8 cellular contexts compared by ENCODE assay signal in genomic region chr17:41734139-41734948, GRCh38. TPM values are rescaled to one million over a fixed set of nuclear protein-coding genes. Genes with fewer than 3 reads are reported as not detected.
DNase-seq lines count a peak whose midpoint lies in the region; ATAC-seq and TF ChIP-seq lines count a peak whose summit lies in the region.

Gene HAP1, minus strand, starts transcription at chr17:41734643. Its CDS starts 9 bp downstream, at chr17:41734634.

- H3K36me3 Mint-ChIP-seq in activated T-helper 17 cell treated with anti-CD3 and anti-CD28 coated beads, Interleukin-2, amount 50 U/mL, for 72 hours (ENCODE audit: low read depth): no peaks in the 10 kb centered on the region
- no peaks in the 10 kb centered on the region for H3K36me3 Mint-ChIP-seq in natural killer cell

- no peaks in the 10 kb centered on the region for H3K9me3 Mint-ChIP-seq in activated T-helper 17 cell treated with anti-CD3 and anti-CD28 coated beads, Interleukin-2, amount 50 U/mL, for 72 hours
- H3K9me3 Mint-ChIP-seq in natural killer cell: no peaks in the 10 kb centered on the region

- peak; percentile 35 for DNase-seq in AG08395 (ENCODE audit: low spot score)
- DNase-seq in HPDE6-E6E7 (ENCODE audit: extremely low spot score): peak; percentile 53
- DNase-seq in head of caudate nucleus: peak in 40 of 42 donors; percentile 22 to 79 (median 53)
- DNase-seq in posterior cingulate gyrus: peak; percentile 14 to 91 (median 45)
- no peak for DNase-seq in natural killer cell
- no peak for DNase-seq in NOMO-1 (lab: John Stamatoyannopoulos, UW; ENCODE audit: unreplicated experiment in 2 of 2)
- DNase-seq in RKO (ENCODE audit: low spot score): no peak

- H3K27ac Mint-ChIP-seq in activated T-helper 17 cell treated with anti-CD3 and anti-CD28 coated beads, Interleukin-2, amount 50 U/mL, for 72 hours: no peak within 1 kb of the TSS
- no peak within 1 kb of the TSS for H3K27ac Mint-ChIP-seq in natural killer cell

- intact Hi-C loops in head of caudate nucleus (cut with DNase I): no loop called here
- intact Hi-C loops in posterior cingulate gyrus (cut with DNase I): loop anchor here (10.0 kb wide), 1 partner anchor 150 kb away; no protein-coding TSS in a partner anchor
- intact Hi-C loops in natural killer cell (cut with micrococcal nuclease): no loop called here

- H3K27me3 Mint-ChIP-seq in activated T-helper 17 cell treated with anti-CD3 and anti-CD28 coated beads, Interleukin-2, amount 50 U/mL, for 72 hours: peaks cover 31% of the 10 kb centered on the region
- H3K27me3 Mint-ChIP-seq in natural killer cell (ENCODE audit: low read depth in 2 of 2): peaks cover 39 to 42% of the 10 kb centered on the region in 2 donors

- H3K4me3 Mint-ChIP-seq in activated T-helper 17 cell treated with anti-CD3 and anti-CD28 coated beads, Interleukin-2, amount 50 U/mL, for 72 hours: peak within 1 kb of the TSS; percentile 36
- H3K4me3 Mint-ChIP-seq in natural killer cell: no peak within 1 kb of the TSS

- no peaks in the 10 kb centered on the region for H3K4me1 Mint-ChIP-seq in activated T-helper 17 cell treated with anti-CD3 and anti-CD28 coated beads, Interleukin-2, amount 50 U/mL, for 72 hours
- no peaks in the 10 kb centered on the region for H3K4me1 Mint-ChIP-seq in natural killer cell

- no peak for ATAC-seq in activated T-helper 17 cell treated with anti-CD3 and anti-CD28 coated beads, Interleukin-2, amount 50 U/mL, for 72 hours (replicated peaks)
- no peak for ATAC-seq in natural killer cell

- no peak for TF ChIP-seq CTCF in natural killer cell (IDR thresholded peaks at IDR 0.05)

RNA-seq across cellular contexts. Expression of gene HAP1, which starts in this region (rescaled TPM):
- under 1 TPM; 0.13 to 0.15 TPM for total RNA-seq in activated T-helper 17 cell treated with anti-CD3 and anti-CD28 coated beads, Interleukin-2, amount 50 U/mL, for 72 hours
- not detected for total RNA-seq in natural killer cell

Comparison
In these comparisons a context has a peak if more than half of its experiments do, and no peak if none do; other contexts are left out.
1. DNase-seq: peak in AG08395 (single experiment), HPDE6-E6E7 (single experiment), head of caudate nucleus (40 of 42) and posterior cingulate gyrus (10 of 10); none in natural killer cell (single experiment), NOMO-1 (0 of 2) and RKO (single experiment).